32 cellular contexts compared by ENCODE assay signal in genomic region chrX:142096263-142096662, GRCh38.
"Had no signal": no experiment of that assay in that cellular context is flagged by ENCODE, and none has a peak within 500 bp of the region (broad histone marks: within the 10 kb centered on the region; RNA-seq: fewer than 3 reads in every experiment).

No MANE protein-coding gene starts in this region.

- H3K27me3 Mint-ChIP-seq: activated CD4-positive, alpha-beta memory T cell treated with anti-CD3 and anti-CD28 coated beads for 36 hours; activated CD4-positive, alpha-beta T cell treated with anti-CD3 and anti-CD28 coated beads for 36 hours; activated CD4-positive, alpha-beta T cell treated with anti-CD3 and anti-CD28 coated beads, Interleukin-2, amount 10 ng/mL, durations not matched to agents 24 days and 14 days; activated CD8-positive, alpha-beta memory T cell treated with anti-CD3 and anti-CD28 coated beads, Interleukin-2, amount 10 ng/mL, durations not matched to agents 7 days and 5 days; activated naive CD4-positive, alpha-beta T cell treated with anti-CD3 and anti-CD28 coated beads, Interleukin-2, amount 50 U/mL, for 24 hours; activated naive CD8-positive, alpha-beta T cell treated with anti-CD3 and anti-CD28 coated beads for 36 hours; activated naive CD8-positive, alpha-beta T cell treated with anti-CD3 and anti-CD28 coated beads, Interleukin-2, amount 50 U/mL, for 24 hours; brain; central memory CD8-positive, alpha-beta T cell; dendritic cell treated with granulocyte-macrophage colony-stimulating factor and Interleukin-4, amounts not matched to agents 40 ng/mL and 50 ng/mL, for 4 days had no signal

- H3K4me3 ChIP-seq: adrenal gland, ascending aorta, coronary artery, dorsolateral prefrontal cortex, esophagus muscularis mucosa, gastroesophageal sphincter, heart right ventricle had no signal

- H3K4me1 Mint-ChIP-seq: activated CD4-positive, alpha-beta T cell treated with anti-CD3 and anti-CD28 coated beads for 36 hours; activated CD4-positive, alpha-beta T cell treated with anti-CD3 and anti-CD28 coated beads, Interleukin-2, amount 10 ng/mL, durations not matched to agents 24 days and 14 days; activated CD8-positive, alpha-beta memory T cell treated with anti-CD3 and anti-CD28 coated beads, Interleukin-2, amount 10 ng/mL, durations not matched to agents 7 days and 5 days; activated naive CD4-positive, alpha-beta T cell treated with anti-CD3 and anti-CD28 coated beads, Interleukin-2, amount 50 U/mL, for 24 hours; activated naive CD8-positive, alpha-beta T cell treated with anti-CD3 and anti-CD28 coated beads for 36 hours; activated naive CD8-positive, alpha-beta T cell treated with anti-CD3 and anti-CD28 coated beads, Interleukin-2, amount 50 U/mL, for 24 hours; central memory CD8-positive, alpha-beta T cell had no signal

- H3K27ac Mint-ChIP-seq: activated CD4-positive, alpha-beta memory T cell treated with anti-CD3 and anti-CD28 coated beads for 36 hours; activated CD4-positive, alpha-beta T cell treated with anti-CD3 and anti-CD28 coated beads for 36 hours; activated CD4-positive, alpha-beta T cell treated with anti-CD3 and anti-CD28 coated beads, Interleukin-2, amount 10 ng/mL, durations not matched to agents 24 days and 14 days; activated CD8-positive, alpha-beta memory T cell treated with anti-CD3 and anti-CD28 coated beads, Interleukin-2, amount 10 ng/mL, durations not matched to agents 7 days and 5 days; activated CD8-positive, alpha-beta T cell treated with anti-CD3 and anti-CD28 coated beads, Interleukin-2, amount 10 ng/mL, durations not matched to agents 7 days and 5 days; activated naive CD4-positive, alpha-beta T cell treated with anti-CD3 and anti-CD28 coated beads for 36 hours; activated naive CD4-positive, alpha-beta T cell treated with anti-CD3 and anti-CD28 coated beads, Interleukin-2, amount 50 U/mL, for 24 hours; activated naive CD8-positive, alpha-beta T cell treated with anti-CD3 and anti-CD28 coated beads for 36 hours; activated naive CD8-positive, alpha-beta T cell treated with anti-CD3 and anti-CD28 coated beads, Interleukin-2, amount 50 U/mL, for 24 hours; activated T-helper 1 cell treated with anti-CD3 and anti-CD28 coated beads, Interleukin-12 subunit alpha, Interleukin-12 subunit beta, Interleukin-2, Interleukin-4 antibody, amounts not matched to agents 30 ng/mL and 10 ng/mL and 1 ng/mL, durations not matched to agents 14 hours and 24 hours and 36 hours; activated T-helper 2 cell treated with anti-CD3 and anti-CD28 coated beads, Interferon-gamma antibody, Interleukin-2, Interleukin-4, amounts not matched to agents 10 μg/mL and 5 μg/mL and 100 μg/mL, durations not matched to agents 14 hours and 24 hours and 36 hours; dendritic cell treated with granulocyte-macrophage colony-stimulating factor and Interleukin-4, amounts not matched to agents 40 ng/mL and 50 ng/mL, for 4 days had no signal

- H3K27ac ChIP-seq: adrenal gland, ascending aorta, coronary artery, dorsolateral prefrontal cortex, esophagus muscularis mucosa, gastroesophageal sphincter, heart right ventricle had no signal

- H3K9me3 ChIP-seq: adrenal gland, ascending aorta, esophagus muscularis mucosa, gastroesophageal sphincter, heart right ventricle had no signal

- FAIRE-seq: bronchial epithelial cell had no signal

- ATAC-seq: activated CD4-positive, alpha-beta T cell treated with anti-CD3 and anti-CD28 coated beads for 36 hours; activated CD8-positive, alpha-beta memory T cell treated with anti-CD3 and anti-CD28 coated beads, Interleukin-2, amount 10 ng/mL, durations not matched to agents 7 days and 5 days; activated CD8-positive, alpha-beta T cell treated with anti-CD3 and anti-CD28 coated beads, Interleukin-2, amount 10 ng/mL, durations not matched to agents 7 days and 5 days; activated naive CD8-positive, alpha-beta T cell treated with anti-CD3 and anti-CD28 coated beads, Interleukin-2, amount 50 U/mL, for 24 hours; gastroesophageal sphincter; heart right ventricle had no signal

- H3K36me3 Mint-ChIP-seq: activated CD4-positive, alpha-beta memory T cell treated with anti-CD3 and anti-CD28 coated beads for 36 hours; activated CD8-positive, alpha-beta memory T cell treated with anti-CD3 and anti-CD28 coated beads, Interleukin-2, amount 10 ng/mL, durations not matched to agents 7 days and 5 days; activated naive CD4-positive, alpha-beta T cell treated with anti-CD3 and anti-CD28 coated beads, Interleukin-2, amount 50 U/mL, for 24 hours; activated naive CD8-positive, alpha-beta T cell treated with anti-CD3 and anti-CD28 coated beads for 36 hours; brain had no signal

- DNase-seq: activated CD4-positive, alpha-beta memory T cell treated with anti-CD3 and anti-CD28 coated beads for 36 hours; activated CD4-positive, alpha-beta T cell treated with anti-CD3 and anti-CD28 coated beads for 36 hours; activated CD4-positive, alpha-beta T cell treated with anti-CD3 and anti-CD28 coated beads, Interleukin-2, amount 10 ng/mL, durations not matched to agents 24 days and 14 days; activated CD4-positive, CD25-positive, alpha-beta regulatory T cell; activated CD4-positive, CD25-positive, alpha-beta regulatory T cell treated with anti-CD3 and anti-CD28 coated beads, Interleukin-2, amount 50 U/mL, for 72 hours; activated CD8-positive, alpha-beta memory T cell treated with anti-CD3 and anti-CD28 coated beads, Interleukin-2, amount 10 ng/mL, durations not matched to agents 7 days and 5 days; activated CD8-positive, alpha-beta memory T cell treated with anti-CD3 and anti-CD28 coated beads, Interleukin-2, amount 50 U/mL, for 4 hours; activated CD8-positive, alpha-beta T cell treated with anti-CD3 and anti-CD28 coated beads, Interleukin-2, amount 10 ng/mL, durations not matched to agents 7 days and 5 days; activated effector memory CD4-positive, alpha-beta T cell treated with anti-CD3 and anti-CD28 coated beads, Interleukin-2, amount 50 U/mL, for 16 hours; activated naive CD4-positive, alpha-beta T cell treated with anti-CD3 and anti-CD28 coated beads for 36 hours; activated naive CD8-positive, alpha-beta T cell treated with anti-CD3 and anti-CD28 coated beads for 36 hours; activated naive CD8-positive, alpha-beta T cell treated with anti-CD3 and anti-CD28 coated beads, Interleukin-2, amount 50 U/mL, for 24 hours; activated T-cell treated with anti-CD3 and anti-CD28 coated beads, Interleukin-2, amount 50 U/mL, for 1 hour; activated T-cell treated with anti-CD3 and anti-CD28 coated beads, Interleukin-2, amount 50 U/mL, for 48 hours; adrenal gland; effector memory CD4-positive, alpha-beta T cell; erythroblast; foreskin melanocyte; heart right ventricle; T-helper 2 cell had no signal

- H3K4me1 ChIP-seq: adrenal gland, ascending aorta, esophagus muscularis mucosa, gastroesophageal sphincter, heart right ventricle had no signal

- H3K36me3 ChIP-seq: adrenal gland, ascending aorta, esophagus muscularis mucosa, gastroesophageal sphincter, heart right ventricle had no signal

- H3K4me3 Mint-ChIP-seq: activated CD4-positive, alpha-beta memory T cell treated with anti-CD3 and anti-CD28 coated beads for 36 hours; activated CD4-positive, alpha-beta T cell treated with anti-CD3 and anti-CD28 coated beads for 36 hours; activated CD4-positive, alpha-beta T cell treated with anti-CD3 and anti-CD28 coated beads, Interleukin-2, amount 10 ng/mL, durations not matched to agents 24 days and 14 days; activated CD8-positive, alpha-beta memory T cell treated with anti-CD3 and anti-CD28 coated beads, Interleukin-2, amount 10 ng/mL, durations not matched to agents 7 days and 5 days; activated CD8-positive, alpha-beta T cell treated with anti-CD3 and anti-CD28 coated beads, Interleukin-2, amount 10 ng/mL, durations not matched to agents 7 days and 5 days; activated naive CD4-positive, alpha-beta T cell treated with anti-CD3 and anti-CD28 coated beads for 36 hours; activated naive CD4-positive, alpha-beta T cell treated with anti-CD3 and anti-CD28 coated beads, Interleukin-2, amount 50 U/mL, for 24 hours; activated naive CD8-positive, alpha-beta T cell treated with anti-CD3 and anti-CD28 coated beads for 36 hours; activated naive CD8-positive, alpha-beta T cell treated with anti-CD3 and anti-CD28 coated beads, Interleukin-2, amount 50 U/mL, for 24 hours; activated T-helper 1 cell treated with anti-CD3 and anti-CD28 coated beads, Interleukin-12 subunit alpha, Interleukin-12 subunit beta, Interleukin-2, Interleukin-4 antibody, amounts not matched to agents 30 ng/mL and 10 ng/mL and 1 ng/mL, durations not matched to agents 14 hours and 24 hours and 36 hours; central memory CD8-positive, alpha-beta T cell; dendritic cell treated with granulocyte-macrophage colony-stimulating factor and Interleukin-4, amounts not matched to agents 40 ng/mL and 50 ng/mL, for 4 days had no signal

- H3K27me3 ChIP-seq: ascending aorta, esophagus muscularis mucosa, gastroesophageal sphincter, heart right ventricle had no signal

- H3K9me3 Mint-ChIP-seq: activated CD4-positive, alpha-beta memory T cell treated with anti-CD3 and anti-CD28 coated beads for 36 hours; activated CD4-positive, alpha-beta T cell treated with anti-CD3 and anti-CD28 coated beads, Interleukin-2, amount 10 ng/mL, durations not matched to agents 24 days and 14 days; activated naive CD4-positive, alpha-beta T cell treated with anti-CD3 and anti-CD28 coated beads, Interleukin-2, amount 50 U/mL, for 24 hours; activated naive CD8-positive, alpha-beta T cell treated with anti-CD3 and anti-CD28 coated beads, Interleukin-2, amount 50 U/mL, for 24 hours; dendritic cell treated with granulocyte-macrophage colony-stimulating factor and Interleukin-4, amounts not matched to agents 40 ng/mL and 50 ng/mL, for 4 days had no signal
